In the genomic region with DNA sequence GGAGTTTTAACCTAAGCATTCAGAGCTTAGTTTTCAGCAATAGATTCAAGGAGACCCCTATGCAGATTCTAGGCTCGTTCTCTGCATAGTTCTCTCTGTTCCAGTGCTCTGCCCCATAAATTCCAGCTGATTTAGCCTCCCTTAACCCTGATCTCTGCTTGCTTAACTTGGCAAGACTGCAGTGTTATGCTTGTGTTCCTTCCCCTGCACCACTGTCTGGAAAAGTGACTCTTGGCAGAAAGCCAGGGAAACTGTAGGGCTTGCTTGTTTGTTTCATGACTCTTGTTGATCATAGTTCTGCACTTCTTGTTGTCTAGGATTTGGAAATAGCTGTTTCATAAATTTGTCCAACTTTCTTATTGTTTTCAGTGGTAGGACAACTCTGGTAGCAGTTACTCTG, we compare ENCODE assay signal across 1 cellular context.
TF ChIP-seq lines count a peak whose summit lies in the region.

No MANE protein-coding gene starts in this region.

TF ChIP-seq in SK-N-SH, 30 proteins besides CTCF, POLR2A, EP300 and RAD21:
- TF ChIP-seq, protein P1, sequence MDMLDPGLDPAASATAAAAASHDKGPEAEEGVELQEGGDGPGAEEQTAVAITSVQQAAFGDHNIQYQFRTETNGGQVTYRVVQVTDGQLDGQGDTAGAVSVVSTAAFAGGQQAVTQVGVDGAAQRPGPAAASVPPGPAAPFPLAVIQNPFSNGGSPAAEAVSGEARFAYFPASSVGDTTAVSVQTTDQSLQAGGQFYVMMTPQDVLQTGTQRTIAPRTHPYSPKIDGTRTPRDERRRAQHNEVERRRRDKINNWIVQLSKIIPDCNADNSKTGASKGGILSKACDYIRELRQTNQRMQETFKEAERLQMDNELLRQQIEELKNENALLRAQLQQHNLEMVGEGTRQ (IDR thresholded peaks at IDR 0.05; ENCODE audit: borderline replicate concordance, low read depth, low read length): no peak
- TF ChIP-seq RFX5 (IDR thresholded peaks at IDR 0.05; ENCODE audit: low read length): no peak
- TF ChIP-seq FOXM1 (IDR thresholded peaks at IDR 0.05; ENCODE audit: low read depth): no peak
- TF ChIP-seq, protein P2, sequence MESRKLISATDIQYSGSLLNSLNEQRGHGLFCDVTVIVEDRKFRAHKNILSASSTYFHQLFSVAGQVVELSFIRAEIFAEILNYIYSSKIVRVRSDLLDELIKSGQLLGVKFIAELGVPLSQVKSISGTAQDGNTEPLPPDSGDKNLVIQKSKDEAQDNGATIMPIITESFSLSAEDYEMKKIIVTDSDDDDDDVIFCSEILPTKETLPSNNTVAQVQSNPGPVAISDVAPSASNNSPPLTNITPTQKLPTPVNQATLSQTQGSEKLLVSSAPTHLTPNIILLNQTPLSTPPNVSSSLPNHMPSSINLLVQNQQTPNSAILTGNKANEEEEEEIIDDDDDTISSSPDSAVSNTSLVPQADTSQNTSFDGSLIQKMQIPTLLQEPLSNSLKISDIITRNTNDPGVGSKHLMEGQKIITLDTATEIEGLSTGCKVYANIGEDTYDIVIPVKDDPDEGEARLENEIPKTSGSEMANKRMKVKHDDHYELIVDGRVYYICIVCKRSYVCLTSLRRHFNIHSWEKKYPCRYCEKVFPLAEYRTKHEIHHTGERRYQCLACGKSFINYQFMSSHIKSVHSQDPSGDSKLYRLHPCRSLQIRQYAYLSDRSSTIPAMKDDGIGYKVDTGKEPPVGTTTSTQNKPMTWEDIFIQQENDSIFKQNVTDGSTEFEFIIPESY (IDR thresholded peaks at IDR 0.05; ENCODE audit: borderline replicate concordance, low read depth): no peak
- TF ChIP-seq SIN3A (IDR thresholded peaks at IDR 0.05; ENCODE audit: borderline replicate concordance, low read depth, low read length): no peak
- no peak for TF ChIP-seq SMC3 (IDR thresholded peaks at IDR 0.05; ENCODE audit: low read depth, low read length)
- TF ChIP-seq CHD2 (IDR thresholded peaks at IDR 0.05; ENCODE audit: low read length, partially characterized antibody): no peak
- no peak for TF ChIP-seq POLR2AphosphoS5 (IDR thresholded peaks at IDR 0.05; ENCODE audit: low read depth, low read length)
- TF ChIP-seq ELF1 (IDR thresholded peaks at IDR 0.05): no peak
- no peak for TF ChIP-seq RCOR1 (IDR thresholded peaks at IDR 0.05; ENCODE audit: low read length)
- TF ChIP-seq TAF1 (IDR thresholded peaks at IDR 0.05; ENCODE audit: borderline replicate concordance, low read depth, low read length): no peak
- no peak for TF ChIP-seq GABPA (IDR thresholded peaks at IDR 0.05; ENCODE audit: low read depth)
- TF ChIP-seq FOXJ3 (CRISPR knock-in tag; IDR thresholded peaks at IDR 0.05): no peak
- no peak for TF ChIP-seq TCF12 (IDR thresholded peaks at IDR 0.05)
